ENCODE assay signal across 8 cellular contexts in genomic region chrX:48520976-48521352, GRCh38. TPM values are rescaled to one million over a fixed set of nuclear protein-coding genes. Genes with fewer than 3 reads are reported as not detected.
A peak's percentile ranks its signal among the peaks of the same experiment; 100 is the strongest.
DNase-seq lines count a peak whose midpoint lies in the region; ATAC-seq and TF ChIP-seq lines count a peak whose summit lies in the region.

No MANE protein-coding gene starts in this region.

- intact Hi-C loops in sciatic nerve (cut with DNase I) = no loop called here

- H3K4me3 ChIP-seq in OCI-LY3 (ENCODE audit: low read length) (peak overlapping the region; percentile 97), epithelial cell of esophagus (ENCODE audit: low read length) (peak overlapping the region; percentile 61), skeletal muscle cell (ENCODE audit: low read depth, low read length) (peak overlapping the region; percentile 63)

- peak overlapping the region; percentile 82 for H3K9ac ChIP-seq in OCI-LY3 (ENCODE audit: low read length)

- peaks cover 14% of the 10 kb centered on the region for H3K4me1 ChIP-seq in OCI-LY3 (ENCODE audit: low read length)

- no peaks in the 10 kb centered on the region for H3K27me3 ChIP-seq in OCI-LY3 (ENCODE audit: low read depth, low read length)

- TF ChIP-seq CTCF in OCI-LY3 (IDR thresholded peaks at IDR 0.05; ENCODE audit: low read depth, low read length) (no peak), epithelial cell of esophagus (IDR thresholded peaks at IDR 0.05; ENCODE audit: insufficient read depth, low read depth, low read length, missing control alignments) (no peak)

- H3K79me2 ChIP-seq in OCI-LY3 (ENCODE audit: low read length) = peaks cover 31% of the 10 kb centered on the region

- H4K20me1 ChIP-seq in OCI-LY3 (ENCODE audit: insufficient read depth, low read length) = no peaks in the 10 kb centered on the region

- peak; percentile 53 for DNase-seq in DMS53 (lab: John Stamatoyannopoulos, UW)
- no peak for DNase-seq in DMS53 treated with DMSO at 0.1 percent for 48 hours (lab: John Stamatoyannopoulos, UW; ENCODE audit: unreplicated experiment)
- DNase-seq in epithelial cell of esophagus (ENCODE audit: low read depth) = no peak
- no peak for DNase-seq in skeletal muscle cell (ENCODE audit: low read depth)
- no peak for DNase-seq in sciatic nerve (ENCODE audit: low spot score)

- no peaks in the 10 kb centered on the region for H3K9me3 ChIP-seq in OCI-LY3 (ENCODE audit: insufficient read depth, low read length)

- H3K4me2 ChIP-seq in OCI-LY3 (ENCODE audit: low read length) = peak overlapping the region; percentile 97

- peaks cover 17% of the 10 kb centered on the region for H3K36me3 ChIP-seq in OCI-LY3 (replicated peaks; ENCODE audit: low read depth, low read length)

- H3K27ac ChIP-seq in OCI-LY3 (ENCODE audit: low read length) = peak overlapping the region; percentile 90

- peak overlapping the region; percentile 58 for H2AFZ ChIP-seq in OCI-LY3 (ENCODE audit: low read depth, low read length)

- ATAC-seq in sciatic nerve (no peak), GM19324 (IDR thresholded peaks at IDR 0.05; ENCODE audit: low FRiP score, unreplicated experiment) (no peak), HG02840 (IDR thresholded peaks at IDR 0.05; ENCODE audit: low FRiP score, unreplicated experiment) (no peak)

RNA-seq across cellular contexts. Expression of gene EBP, which starts 0.6 kb away (rescaled TPM):
- 16.9 TPM for total RNA-seq in sciatic nerve

RNA-seq across cellular contexts. Expression of gene PORCN, which starts 12.2 kb away (rescaled TPM):
- 7.4 TPM for total RNA-seq in sciatic nerve

RNA-seq across cellular contexts. Expression of gene TBC1D25, which starts 18.6 kb away (rescaled TPM):
- 15.3 TPM for total RNA-seq in sciatic nerve

RNA-seq across cellular contexts. Expression of gene FTSJ1, which starts 45.0 kb away (rescaled TPM):
- 30.6 TPM for total RNA-seq in sciatic nerve

RNA-seq across cellular contexts. Expression of gene SLC38A5, which starts 50.9 kb away (rescaled TPM):
- total RNA-seq in sciatic nerve = 9.7 TPM
